In the genomic region with DNA sequence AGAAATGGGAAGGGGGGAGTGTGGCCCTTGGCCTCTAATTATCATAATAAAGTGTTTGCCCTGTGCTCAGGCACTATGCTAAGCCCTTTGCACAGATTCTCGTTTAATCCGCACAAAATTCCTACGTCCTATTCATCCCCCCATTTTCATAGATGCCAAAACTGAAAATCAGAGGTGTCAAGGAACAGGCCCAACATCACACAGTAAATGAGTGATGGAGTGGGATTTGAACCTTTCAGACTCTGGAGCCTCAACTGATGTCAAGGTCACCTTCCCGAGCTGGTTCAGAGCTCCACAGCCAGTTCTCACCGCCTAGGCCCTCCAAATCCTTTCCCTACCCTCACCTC, we compare ENCODE assay signal across 8 cellular contexts.
A peak's percentile ranks its signal among the peaks of the same experiment; 100 is the strongest.
DNase-seq lines count a peak whose midpoint lies in the region; ATAC-seq, FAIRE-seq and TF ChIP-seq lines count a peak whose summit lies in the region.

No MANE protein-coding gene starts in this region.

- FAIRE-seq in endothelial cell of umbilical vein (lab: Jason Lieb, UNC): no peak

- no peak overlapping the region for H2BK5ac ChIP-seq in neuronal stem cell (ENCODE audit: low read length)

- no peaks in the 10 kb centered on the region for H4K20me1 ChIP-seq in OCI-LY3 (ENCODE audit: insufficient read depth, low read length)
- H4K20me1 ChIP-seq in endothelial cell of umbilical vein (replicated peaks; ENCODE audit: control insufficient read depth, extremely low read depth, insufficient read depth, low read length): no peaks in the 10 kb centered on the region

- H3K4me2 ChIP-seq in OCI-LY3 (ENCODE audit: low read length) (peak overlapping the region; percentile 90), endothelial cell of umbilical vein (ENCODE audit: insufficient read depth, low read length) (peak overlapping the region; percentile 37), neuronal stem cell (ENCODE audit: insufficient read depth, low read length, poor library complexity, severe bottlenecking) (peak overlapping the region; percentile 3)

- H3K14ac ChIP-seq in neuronal stem cell (ENCODE audit: low read length): no peak overlapping the region

- no peaks in the 10 kb centered on the region for H3K79me1 ChIP-seq in neuronal stem cell (ENCODE audit: low read depth, low read length)

- no TSS peak for BruUV-seq in endothelial cell of umbilical vein (replicated peaks; lab: Mats Ljungman, UMichigan)

- dilution Hi-C loops in endothelial cell of umbilical vein (cut with MboI; ENCODE audit: extremely low pct_ligation_motif_present, low sequenced_read_pairs): no loop called here

- no peaks in the 10 kb centered on the region for H3K36me3 ChIP-seq in OCI-LY3 (replicated peaks; ENCODE audit: low read depth, low read length)
- H3K36me3 ChIP-seq in endothelial cell of umbilical vein (ENCODE audit: control insufficient read depth in 2 of 2, extremely low read depth in 1 of 2, insufficient read depth in 2 of 2, low read length in 2 of 2): no peaks in the 10 kb centered on the region
- no peaks in the 10 kb centered on the region for H3K36me3 ChIP-seq in neuronal stem cell (replicated peaks in 1 of 2; ENCODE audit: control insufficient read depth in 2 of 2, insufficient read depth in 2 of 2, low read length in 2 of 2)

- H3K4me1 ChIP-seq in OCI-LY3 (ENCODE audit: low read length): peaks cover 17% of the 10 kb centered on the region
- H3K4me1 ChIP-seq in endothelial cell of umbilical vein (ENCODE audit: control insufficient read depth, extremely low read depth, insufficient read depth, low read length): peaks cover 40% of the 10 kb centered on the region
- peaks cover 18 to 24% of the 10 kb centered on the region in 2 donors for H3K4me1 ChIP-seq in neuronal stem cell (ENCODE audit: control insufficient read depth in 2 of 2, insufficient read depth in 1 of 2, low read depth in 1 of 2, low read length in 2 of 2)

- intact Hi-C loops in endothelial cell of umbilical vein (cut with micrococcal nuclease): loop anchor here (1.0 kb wide), 4 partner anchors 8 to 105 kb away; a partner anchor contains a TSS

- ATAC-seq in HG03469 (IDR thresholded peaks at IDR 0.05; ENCODE audit: unreplicated experiment): no peak

- H3K4me3 ChIP-seq in AG04450 (ENCODE audit: low read depth, low read length) (no peak overlapping the region), OCI-LY3 (ENCODE audit: low read length) (peak overlapping the region; percentile 68), endothelial cell of umbilical vein (replicated peaks in 1 of 3; ENCODE audit: insufficient read depth in 1 of 3, low read depth in 1 of 3, low read length in 3 of 3) (no peak overlapping the region), neuronal stem cell (ENCODE audit: low read length in 2 of 2) (no peak overlapping the region)

- no CpG with 5 or more reads among the region's 5 CpGs for WGBS in neuronal stem cell (ENCODE audit: extremely low coverage in 2 of 2, insufficient read length in 2 of 2, insufficient replicate concordance in 1 of 2), 2 donors

- no peaks in the 10 kb centered on the region for H3K79me2 ChIP-seq in OCI-LY3 (ENCODE audit: low read length)
- H3K79me2 ChIP-seq in endothelial cell of umbilical vein (ENCODE audit: control insufficient read depth, insufficient read depth, low read length): no peaks in the 10 kb centered on the region

- no peaks in the 10 kb centered on the region for H3K27me3 ChIP-seq in AG04450 (ENCODE audit: control insufficient read depth, insufficient read depth, low read length)
- no peaks in the 10 kb centered on the region for H3K27me3 ChIP-seq in OCI-LY3 (ENCODE audit: low read depth, low read length)
- H3K27me3 ChIP-seq in endothelial cell of umbilical vein (ENCODE audit: control insufficient read depth in 2 of 2, insufficient read depth in 2 of 2, low read length in 2 of 2): no peaks in the 10 kb centered on the region
- H3K27me3 ChIP-seq in neuronal stem cell (ENCODE audit: control insufficient read depth in 3 of 3, insufficient read depth in 3 of 3, low read depth in 1 of 3, low read length in 3 of 3): no peaks in the 10 kb centered on the region

- POLR2A ChIA-PET in AG04450 (lab: Yijun Ruan, JAX) (interaction anchor here (0.6 to 1.5 kb wide), 6 partner anchors 8 to 123 kb away, joined by 3 to 15 read pairs (median 4); no protein-coding TSS in a partner anchor), endothelial cell of umbilical vein (lab: Charles Lee) (interaction anchor here (0.6 kb wide), 1 partner anchor 18 kb away, joined by 11 read pairs; no protein-coding TSS in a partner anchor)

- no peak overlapping the region for H2BK15ac ChIP-seq in neuronal stem cell (ENCODE audit: low read length)

- no peak overlapping the region for H4K91ac ChIP-seq in neuronal stem cell (ENCODE audit: low read depth, low read length, poor library complexity)

- H3K9me3 ChIP-seq in AG04450 (ENCODE audit: control insufficient read depth, insufficient read depth, low read length) (no peaks in the 10 kb centered on the region), OCI-LY3 (ENCODE audit: insufficient read depth, low read length) (no peaks in the 10 kb centered on the region), endothelial cell of umbilical vein (replicated peaks; ENCODE audit: control insufficient read depth, insufficient read depth, low read length) (no peaks in the 10 kb centered on the region), neuronal stem cell (replicated peaks in 1 of 2; ENCODE audit: control insufficient read depth in 2 of 2, insufficient read depth in 1 of 2, low read depth in 1 of 2, low read length in 2 of 2) (no peaks in the 10 kb centered on the region)

- DNase-seq in AG04450 (ENCODE audit: low read depth, low spot score) (no peak), endothelial cell of umbilical vein (ENCODE audit: low read depth, low spot score) (no peak), neuronal stem cell (ENCODE audit: low spot score) (no peak), NCI-H2196 (lab: John Stamatoyannopoulos, UW; ENCODE audit: unreplicated experiment) (no peak), AG20443 (ENCODE audit: low spot score) (no peak), NCI-H524 (lab: John Stamatoyannopoulos, UW) (no peak)

- TF ChIP-seq POLR2A in endothelial cell of umbilical vein (IDR thresholded peaks at IDR 0.05; ENCODE audit: low read depth, low read length): no peak

- no peak overlapping the region for H3K23ac ChIP-seq in neuronal stem cell (ENCODE audit: low read depth, low read length, poor library complexity)

- no peak overlapping the region for H3K18ac ChIP-seq in neuronal stem cell (ENCODE audit: low read length)

- H3K27ac ChIP-seq in AG04450 (ENCODE audit: low read depth, low read length) (peak overlapping the region; percentile 93), OCI-LY3 (ENCODE audit: low read length) (no peak overlapping the region), endothelial cell of umbilical vein (ENCODE audit: insufficient read depth, low read depth, low read length) (peak overlapping the region; percentile 72), neuronal stem cell (replicated peaks; ENCODE audit: low read length) (peak overlapping the region; percentile 36)

- H2BK120ac ChIP-seq in neuronal stem cell (ENCODE audit: low read depth, low read length): no peak overlapping the region

- CTCF ChIA-PET in AG04450 (lab: Charles Lee): interaction anchor here (0.6 to 1.3 kb wide), 5 partner anchors 13 to 121 kb away, joined by 3 to 5 read pairs (median 3); no protein-coding TSS in a partner anchor
- CTCF ChIA-PET in endothelial cell of umbilical vein (lab: Charles Lee): interaction anchor here (0.6 to 2.1 kb wide), 28 partner anchors 8 to 147 kb away, joined by 3 to 22 read pairs (median 5); no protein-coding TSS in a partner anchor

- no peak for TF ChIP-seq CTCF in AG04450 (IDR thresholded peaks at IDR 0.05; ENCODE audit: low read depth, low read length)
- no peak for TF ChIP-seq CTCF in OCI-LY3 (IDR thresholded peaks at IDR 0.05; ENCODE audit: low read depth, low read length)
- no peak for TF ChIP-seq CTCF in endothelial cell of umbilical vein (IDR thresholded peaks at IDR 0.05; ENCODE audit: extremely low read depth in 1 of 2, insufficient read depth in 1 of 2, low read depth in 1 of 2, low read length in 2 of 2)

- H2AK5ac ChIP-seq in neuronal stem cell (ENCODE audit: low read depth, low read length): no peak overlapping the region

- H4K8ac ChIP-seq in neuronal stem cell (ENCODE audit: low read depth, low read length): no peak overlapping the region

- H2BK12ac ChIP-seq in neuronal stem cell (ENCODE audit: low read length): no peak overlapping the region

- no peak overlapping the region for H3K4ac ChIP-seq in neuronal stem cell (ENCODE audit: low read length)

- no peak overlapping the region for H2AFZ ChIP-seq in OCI-LY3 (ENCODE audit: low read depth, low read length)
- H2AFZ ChIP-seq in endothelial cell of umbilical vein (ENCODE audit: low read depth, low read length): no peak overlapping the region
- peak overlapping the region; percentile 25 for H2AFZ ChIP-seq in neuronal stem cell (ENCODE audit: low read length)

- H3K9me1 ChIP-seq in endothelial cell of umbilical vein (replicated peaks; ENCODE audit: control insufficient read depth, extremely low read depth, insufficient read depth, low read length): no peaks in the 10 kb centered on the region

- peak overlapping the region; percentile 39; the same call in 1 of the 2 replicates for H3K9ac ChIP-seq in OCI-LY3 (ENCODE audit: low read length)
- H3K9ac ChIP-seq in endothelial cell of umbilical vein (replicated peaks; ENCODE audit: extremely low read depth, insufficient read depth, low read length): peak overlapping the region; percentile 8
- H3K9ac ChIP-seq in neuronal stem cell (ENCODE audit: low read depth, low read length, poor library complexity): no peak overlapping the region

TF ChIP-seq in endothelial cell of umbilical vein, 7 proteins besides CTCF, POLR2A, EP300 and RAD21:
- TF ChIP-seq FOS (IDR thresholded peaks at IDR 0.05; ENCODE audit: borderline replicate concordance, insufficient read depth, low read length) (no peak), MYC (IDR thresholded peaks at IDR 0.05; ENCODE audit: low read depth, low read length) (no peak), EZH2 (IDR thresholded peaks at IDR 0.05; ENCODE audit: borderline replicate concordance, low read depth, low read length, severe bottlenecking) (no peak), JUN (IDR thresholded peaks at IDR 0.05; ENCODE audit: borderline replicate concordance, insufficient read depth, insufficient read length, low read depth) (no peak)
- TF ChIP-seq, protein P1, sequence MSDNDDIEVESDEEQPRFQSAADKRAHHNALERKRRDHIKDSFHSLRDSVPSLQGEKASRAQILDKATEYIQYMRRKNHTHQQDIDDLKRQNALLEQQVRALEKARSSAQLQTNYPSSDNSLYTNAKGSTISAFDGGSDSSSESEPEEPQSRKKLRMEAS (IDR thresholded peaks at IDR 0.05; ENCODE audit: insufficient read depth, insufficient read length): no peak

Comparison
In these comparisons a context has a peak if more than half of its experiments do, and no peak if none do; other contexts are left out.
1. H3K4me2 ChIP-seq: peak in every context shown above with its lines; median percentile 90 in OCI-LY3; 37 in endothelial cell of umbilical vein; 3 in neuronal stem cell.